8 cellular contexts compared by ENCODE assay signal in the genomic region with DNA sequence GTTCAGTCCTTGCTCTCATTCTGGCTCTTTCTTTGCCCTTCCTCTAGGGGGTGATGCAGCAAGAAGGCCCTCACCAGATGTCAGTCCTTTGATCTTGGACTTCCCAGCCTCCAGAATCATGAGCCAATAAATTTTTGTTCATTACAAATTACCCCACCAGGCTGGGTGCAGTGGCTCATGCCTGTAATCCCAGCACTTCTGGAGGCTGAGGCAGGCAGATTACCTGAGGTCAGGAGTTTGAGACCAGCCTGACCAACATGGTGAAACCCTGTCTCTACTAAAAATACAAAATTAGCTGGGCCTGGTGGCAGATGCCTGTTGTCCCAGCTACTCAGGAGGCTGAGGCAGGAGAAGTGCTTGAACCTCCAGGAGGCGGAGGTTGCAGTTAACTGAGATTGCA.
DNase-seq lines count a peak whose midpoint lies in the region; ATAC-seq and TF ChIP-seq lines count a peak whose summit lies in the region.
"Not testable (repeated sequence)": the region's sequence is repeated elsewhere in the genome, so short reads cannot be mapped to it uniquely, and the experiment has no call there.

No MANE protein-coding gene starts in this region.

- H3K4me1 ChIP-seq in DOHH2 (ENCODE audit: control insufficient read depth, low read length); right atrium auricular region: not testable (repeated sequence)
- peaks cover 52% of the 10 kb centered on the region for H3K4me1 ChIP-seq in thymus (ENCODE audit: control insufficient read depth, insufficient read depth, low read length)

- not testable (repeated sequence) for H3K4me3 ChIP-seq in DOHH2 (ENCODE audit: low read length); right atrium auricular region; thymus (ENCODE audit: low read length)

- not testable (repeated sequence) for DNase-seq in CD4-positive, alpha-beta T cell; HFFc6; T-cell; activated CD4-positive, alpha-beta memory T cell treated with anti-CD3 and anti-CD28 coated beads for 36 hours
- DNase-seq in activated effector memory CD4-positive, alpha-beta T cell treated with anti-CD3 and anti-CD28 coated beads, Interleukin-2, amount 50 U/mL, for 16 hours, result peak; percentile 19
- peak; percentile 40 for DNase-seq in right atrium auricular region (ENCODE audit: low spot score)

- WGBS in thymus, result 98% methylated on average over 1 of the region's 1 CpG

- not testable (repeated sequence) for H3K27me3 ChIP-seq in CD4-positive, alpha-beta T cell (ENCODE audit: control insufficient read depth, insufficient read depth, low read length); DOHH2 (ENCODE audit: control insufficient read depth, low read length); right atrium auricular region; thymus (ENCODE audit: control insufficient read depth, insufficient read depth)

- not testable (repeated sequence) for H3K9me3 Mint-ChIP-seq in CD4-positive, alpha-beta T cell; HFFc6; T-cell; activated CD4-positive, alpha-beta memory T cell treated with anti-CD3 and anti-CD28 coated beads for 36 hours

- peak; percentile 6 for ATAC-seq in CD4-positive, alpha-beta T cell (ENCODE audit: poor library complexity)
- ATAC-seq in T-cell (replicated peaks in 1 of 4), result not testable (repeated sequence)

- H3K4me2 ChIP-seq in DOHH2 (ENCODE audit: low read length), result not testable (repeated sequence)

- H3K27ac Mint-ChIP-seq in CD4-positive, alpha-beta T cell, result peak overlapping the region; percentile 77
- H3K27ac Mint-ChIP-seq in HFFc6, result not testable (repeated sequence)
- peak overlapping the region; percentile 84 to 87 for H3K27ac Mint-ChIP-seq in T-cell
- peak overlapping the region; percentile 19 for H3K27ac Mint-ChIP-seq in activated CD4-positive, alpha-beta memory T cell treated with anti-CD3 and anti-CD28 coated beads for 36 hours

- H3K4me3 Mint-ChIP-seq in CD4-positive, alpha-beta T cell; HFFc6; activated CD4-positive, alpha-beta memory T cell treated with anti-CD3 and anti-CD28 coated beads for 36 hours: not testable (repeated sequence)
- peak overlapping the region in 1 of 3 donors; percentile 27 for H3K4me3 Mint-ChIP-seq in T-cell

- not testable (repeated sequence) for H3K27ac ChIP-seq in CD4-positive, alpha-beta T cell (ENCODE audit: low read depth, low read length); DOHH2 (ENCODE audit: low read depth, low read length); right atrium auricular region
- peak overlapping the region; percentile 75 for H3K27ac ChIP-seq in thymus (ENCODE audit: low read depth)

- H3K27me3 Mint-ChIP-seq in CD4-positive, alpha-beta T cell; T-cell; activated CD4-positive, alpha-beta memory T cell treated with anti-CD3 and anti-CD28 coated beads for 36 hours: not testable (repeated sequence)
- H3K27me3 Mint-ChIP-seq in HFFc6 (ENCODE audit: insufficient read depth), result peaks cover 35% of the 10 kb centered on the region

- H3K79me2 ChIP-seq in DOHH2 (ENCODE audit: control insufficient read depth, low read length), result not testable (repeated sequence)

- not testable (repeated sequence) for TF ChIP-seq CTCF in CD4-positive, alpha-beta T cell (IDR thresholded peaks at IDR 0.05); right atrium auricular region (IDR thresholded peaks at IDR 0.05)
- TF ChIP-seq CTCF in DOHH2 (IDR thresholded peaks at IDR 0.05; ENCODE audit: low read depth, low read length, poor library complexity, severe bottlenecking) (peak; percentile 17), HFFc6 (IDR thresholded peaks at IDR 0.05) (peak; percentile 28; the same call in 1 of the 2 replicates)

- H3K9me2 ChIP-seq in DOHH2 (replicated peaks; ENCODE audit: control insufficient read depth, low read length), result not testable (repeated sequence)

- POLR2A ChIA-PET in CD4-positive, alpha-beta T cell (lab: Charles Lee), result interaction anchor here (1.0 to 4.2 kb wide), 12 partner anchors 8 to 281 kb away, joined by 3 to 28 read pairs (median 5); partner anchors contain the start of gene KLF13
- POLR2A ChIA-PET in T-cell (lab: Charles Lee), result not testable (repeated sequence)
- POLR2A ChIA-PET in activated CD4-positive, alpha-beta memory T cell treated with anti-CD3 and anti-CD28 coated beads for 36 hours (lab: Charles Lee), result interaction anchor here (0.6 kb wide), 1 partner anchor 134 kb away, joined by 3 read pairs; no protein-coding TSS in a partner anchor

- not testable (repeated sequence) for H3K36me3 Mint-ChIP-seq in CD4-positive, alpha-beta T cell (ENCODE audit: low read depth); HFFc6 (ENCODE audit: low read depth); T-cell; activated CD4-positive, alpha-beta memory T cell treated with anti-CD3 and anti-CD28 coated beads for 36 hours

- H3K9me3 ChIP-seq in CD4-positive, alpha-beta T cell (ENCODE audit: control insufficient read depth, low read length); DOHH2 (ENCODE audit: control insufficient read depth, insufficient read depth, low read length); right atrium auricular region; thymus (ENCODE audit: control insufficient read depth): not testable (repeated sequence)

- intact Hi-C loops in CD4-positive, alpha-beta T cell (cut with DNase I, micrococcal nuclease); activated CD4-positive, alpha-beta memory T cell treated with anti-CD3 and anti-CD28 coated beads for 36 hours (cut with micrococcal nuclease): not testable (repeated sequence)

- H3F3A ChIP-seq in DOHH2 (ENCODE audit: control insufficient read depth, insufficient read depth), result not testable (repeated sequence)

- H3K4me1 Mint-ChIP-seq in CD4-positive, alpha-beta T cell (ENCODE audit: low read depth), result peaks cover 37% of the 10 kb centered on the region
- not testable (repeated sequence) for H3K4me1 Mint-ChIP-seq in HFFc6 (ENCODE audit: low read depth)
- H3K4me1 Mint-ChIP-seq in T-cell, result peaks cover 25 to 37% (median 31%) of the 10 kb centered on the region in 3 donors
- H3K4me1 Mint-ChIP-seq in activated CD4-positive, alpha-beta memory T cell treated with anti-CD3 and anti-CD28 coated beads for 36 hours (ENCODE audit: low read depth), result peaks cover 27% of the 10 kb centered on the region

- CTCF ChIA-PET in CD4-positive, alpha-beta T cell (lab: Charles Lee), result not testable (repeated sequence)
- CTCF ChIA-PET in T-cell (lab: Charles Lee), result interaction anchor here (0.8 to 1.0 kb wide), 2 partner anchors 10 to 281 kb away, joined by 3 read pairs; no protein-coding TSS in a partner anchor
- CTCF ChIA-PET in activated CD4-positive, alpha-beta memory T cell treated with anti-CD3 and anti-CD28 coated beads for 36 hours (lab: Charles Lee), result interaction anchor here (0.6 to 1.2 kb wide), 2 partner anchors 227 to 283 kb away, joined by 3 read pairs; no protein-coding TSS in a partner anchor

- not testable (repeated sequence) for H3K36me3 ChIP-seq in DOHH2 (ENCODE audit: control insufficient read depth, low read length); right atrium auricular region; thymus (ENCODE audit: control insufficient read depth, insufficient read depth)

- not testable (repeated sequence) for H4K20me1 ChIP-seq in DOHH2 (ENCODE audit: control insufficient read depth, insufficient read depth, low read depth, low read length)
